ENCODE assay signal across 34 cellular contexts in genomic region chr17:33749171-33749570, GRCh38.
"Had no signal": no experiment of that assay in that cellular context is flagged by ENCODE, and none has a peak within 500 bp of the region (broad histone marks: within the 10 kb centered on the region; RNA-seq: fewer than 3 reads in every experiment).

No MANE protein-coding gene starts in this region.

- H3K4me3 Mint-ChIP-seq: activated CD4-positive, alpha-beta memory T cell treated with anti-CD3 and anti-CD28 coated beads for 36 hours; activated CD4-positive, alpha-beta T cell treated with anti-CD3 and anti-CD28 coated beads for 36 hours; activated CD4-positive, alpha-beta T cell treated with anti-CD3 and anti-CD28 coated beads, Interleukin-2, amount 10 ng/mL, durations not matched to agents 24 days and 14 days; activated CD8-positive, alpha-beta memory T cell treated with anti-CD3 and anti-CD28 coated beads, Interleukin-2, amount 10 ng/mL, durations not matched to agents 7 days and 5 days; activated CD8-positive, alpha-beta T cell treated with anti-CD3 and anti-CD28 coated beads, Interleukin-2, amount 10 ng/mL, durations not matched to agents 7 days and 5 days; activated naive CD4-positive, alpha-beta T cell treated with anti-CD3 and anti-CD28 coated beads for 36 hours; activated naive CD4-positive, alpha-beta T cell treated with anti-CD3 and anti-CD28 coated beads, Interleukin-2, amount 50 U/mL, for 24 hours; activated naive CD8-positive, alpha-beta T cell treated with anti-CD3 and anti-CD28 coated beads for 36 hours; activated naive CD8-positive, alpha-beta T cell treated with anti-CD3 and anti-CD28 coated beads, Interleukin-2, amount 50 U/mL, for 24 hours; activated T-helper 1 cell treated with anti-CD3 and anti-CD28 coated beads, Interleukin-12 subunit alpha, Interleukin-12 subunit beta, Interleukin-2, Interleukin-4 antibody, amounts not matched to agents 30 ng/mL and 10 ng/mL and 1 ng/mL, durations not matched to agents 14 hours and 24 hours and 36 hours; effector memory CD8-positive, alpha-beta T cell had no signal

- DNase-seq: activated CD4-positive, alpha-beta memory T cell treated with anti-CD3 and anti-CD28 coated beads for 36 hours; activated CD4-positive, alpha-beta T cell treated with anti-CD3 and anti-CD28 coated beads for 36 hours; activated CD4-positive, alpha-beta T cell treated with anti-CD3 and anti-CD28 coated beads, Interleukin-2, amount 10 ng/mL, durations not matched to agents 24 days and 14 days; activated CD4-positive, CD25-positive, alpha-beta regulatory T cell; activated CD4-positive, CD25-positive, alpha-beta regulatory T cell treated with anti-CD3 and anti-CD28 coated beads, Interleukin-2, amount 50 U/mL, for 72 hours; activated CD8-positive, alpha-beta memory T cell treated with anti-CD3 and anti-CD28 coated beads, Interleukin-2, amount 10 ng/mL, durations not matched to agents 7 days and 5 days; activated CD8-positive, alpha-beta memory T cell treated with anti-CD3 and anti-CD28 coated beads, Interleukin-2, amount 50 U/mL, for 4 hours; activated CD8-positive, alpha-beta T cell treated with anti-CD3 and anti-CD28 coated beads, Interleukin-2, amount 10 ng/mL, durations not matched to agents 7 days and 5 days; activated effector memory CD4-positive, alpha-beta T cell treated with anti-CD3 and anti-CD28 coated beads, Interleukin-2, amount 50 U/mL, for 16 hours; activated naive CD4-positive, alpha-beta T cell treated with anti-CD3 and anti-CD28 coated beads for 36 hours; activated naive CD8-positive, alpha-beta T cell treated with anti-CD3 and anti-CD28 coated beads for 36 hours; activated naive CD8-positive, alpha-beta T cell treated with anti-CD3 and anti-CD28 coated beads, Interleukin-2, amount 50 U/mL, for 24 hours; activated T-cell treated with anti-CD3 and anti-CD28 coated beads, Interleukin-2, amount 50 U/mL, for 1 hour; activated T-cell treated with anti-CD3 and anti-CD28 coated beads, Interleukin-2, amount 50 U/mL, for 48 hours; adrenal gland; amygdala; aorta; body of pancreas; caudate nucleus; cortex of kidney; dermis blood vessel endothelial cell; effector CD4-positive, alpha-beta T cell; effector memory CD8-positive, alpha-beta T cell; esophagus squamous epithelium; foreskin melanocyte; T-helper 2 cell had no signal

- ATAC-seq: activated CD4-positive, alpha-beta T cell treated with anti-CD3 and anti-CD28 coated beads for 36 hours; activated CD8-positive, alpha-beta memory T cell treated with anti-CD3 and anti-CD28 coated beads, Interleukin-2, amount 10 ng/mL, durations not matched to agents 7 days and 5 days; activated CD8-positive, alpha-beta T cell treated with anti-CD3 and anti-CD28 coated beads, Interleukin-2, amount 10 ng/mL, durations not matched to agents 7 days and 5 days; activated naive CD8-positive, alpha-beta T cell treated with anti-CD3 and anti-CD28 coated beads, Interleukin-2, amount 50 U/mL, for 24 hours; body of pancreas; effector memory CD8-positive, alpha-beta T cell; gastroesophageal sphincter had no signal

- H3K27ac Mint-ChIP-seq: activated CD4-positive, alpha-beta memory T cell treated with anti-CD3 and anti-CD28 coated beads for 36 hours; activated CD4-positive, alpha-beta T cell treated with anti-CD3 and anti-CD28 coated beads for 36 hours; activated CD4-positive, alpha-beta T cell treated with anti-CD3 and anti-CD28 coated beads, Interleukin-2, amount 10 ng/mL, durations not matched to agents 24 days and 14 days; activated CD8-positive, alpha-beta memory T cell treated with anti-CD3 and anti-CD28 coated beads, Interleukin-2, amount 10 ng/mL, durations not matched to agents 7 days and 5 days; activated CD8-positive, alpha-beta T cell treated with anti-CD3 and anti-CD28 coated beads, Interleukin-2, amount 10 ng/mL, durations not matched to agents 7 days and 5 days; activated naive CD4-positive, alpha-beta T cell treated with anti-CD3 and anti-CD28 coated beads for 36 hours; activated naive CD4-positive, alpha-beta T cell treated with anti-CD3 and anti-CD28 coated beads, Interleukin-2, amount 50 U/mL, for 24 hours; activated naive CD8-positive, alpha-beta T cell treated with anti-CD3 and anti-CD28 coated beads for 36 hours; activated naive CD8-positive, alpha-beta T cell treated with anti-CD3 and anti-CD28 coated beads, Interleukin-2, amount 50 U/mL, for 24 hours; activated T-helper 1 cell treated with anti-CD3 and anti-CD28 coated beads, Interleukin-12 subunit alpha, Interleukin-12 subunit beta, Interleukin-2, Interleukin-4 antibody, amounts not matched to agents 30 ng/mL and 10 ng/mL and 1 ng/mL, durations not matched to agents 14 hours and 24 hours and 36 hours; activated T-helper 2 cell treated with anti-CD3 and anti-CD28 coated beads, Interferon-gamma antibody, Interleukin-2, Interleukin-4, amounts not matched to agents 10 μg/mL and 5 μg/mL and 100 μg/mL, durations not matched to agents 14 hours and 24 hours and 36 hours; effector memory CD8-positive, alpha-beta T cell had no signal

- H3K36me3 Mint-ChIP-seq: activated CD4-positive, alpha-beta memory T cell treated with anti-CD3 and anti-CD28 coated beads for 36 hours; activated CD8-positive, alpha-beta memory T cell treated with anti-CD3 and anti-CD28 coated beads, Interleukin-2, amount 10 ng/mL, durations not matched to agents 7 days and 5 days; activated naive CD4-positive, alpha-beta T cell treated with anti-CD3 and anti-CD28 coated beads, Interleukin-2, amount 50 U/mL, for 24 hours; activated naive CD8-positive, alpha-beta T cell treated with anti-CD3 and anti-CD28 coated beads for 36 hours had no signal

- H3K27ac ChIP-seq: adrenal gland, body of pancreas, epithelial cell of prostate, esophagus squamous epithelium, gastroesophageal sphincter had no signal

- H3K9me3 ChIP-seq: adrenal gland, body of pancreas, esophagus squamous epithelium, gastroesophageal sphincter had no signal

- H3K4me1 ChIP-seq: body of pancreas had no signal

- FAIRE-seq: colon, endometrium, endothelial cell of umbilical vein had no signal

- H3K27me3 ChIP-seq: adrenal gland, body of pancreas had no signal

- H3K36me3 ChIP-seq: adrenal gland, esophagus squamous epithelium, gastroesophageal sphincter had no signal

- H3K4me3 ChIP-seq: adrenal gland, body of pancreas, esophagus squamous epithelium, gastroesophageal sphincter had no signal

- H3K9me3 Mint-ChIP-seq: activated CD4-positive, alpha-beta memory T cell treated with anti-CD3 and anti-CD28 coated beads for 36 hours; activated CD4-positive, alpha-beta T cell treated with anti-CD3 and anti-CD28 coated beads, Interleukin-2, amount 10 ng/mL, durations not matched to agents 24 days and 14 days; activated naive CD4-positive, alpha-beta T cell treated with anti-CD3 and anti-CD28 coated beads for 36 hours; activated naive CD4-positive, alpha-beta T cell treated with anti-CD3 and anti-CD28 coated beads, Interleukin-2, amount 50 U/mL, for 24 hours; activated naive CD8-positive, alpha-beta T cell treated with anti-CD3 and anti-CD28 coated beads for 36 hours; activated T-helper 1 cell treated with anti-CD3 and anti-CD28 coated beads, Interleukin-12 subunit alpha, Interleukin-12 subunit beta, Interleukin-2, Interleukin-4 antibody, amounts not matched to agents 30 ng/mL and 10 ng/mL and 1 ng/mL, durations not matched to agents 14 hours and 24 hours and 36 hours; activated T-helper 2 cell treated with anti-CD3 and anti-CD28 coated beads, Interferon-gamma antibody, Interleukin-2, Interleukin-4, amounts not matched to agents 10 μg/mL and 5 μg/mL and 100 μg/mL, durations not matched to agents 14 hours and 24 hours and 36 hours; effector memory CD8-positive, alpha-beta T cell had no signal
